1 cellular context compared by ENCODE assay signal in the genomic region with DNA sequence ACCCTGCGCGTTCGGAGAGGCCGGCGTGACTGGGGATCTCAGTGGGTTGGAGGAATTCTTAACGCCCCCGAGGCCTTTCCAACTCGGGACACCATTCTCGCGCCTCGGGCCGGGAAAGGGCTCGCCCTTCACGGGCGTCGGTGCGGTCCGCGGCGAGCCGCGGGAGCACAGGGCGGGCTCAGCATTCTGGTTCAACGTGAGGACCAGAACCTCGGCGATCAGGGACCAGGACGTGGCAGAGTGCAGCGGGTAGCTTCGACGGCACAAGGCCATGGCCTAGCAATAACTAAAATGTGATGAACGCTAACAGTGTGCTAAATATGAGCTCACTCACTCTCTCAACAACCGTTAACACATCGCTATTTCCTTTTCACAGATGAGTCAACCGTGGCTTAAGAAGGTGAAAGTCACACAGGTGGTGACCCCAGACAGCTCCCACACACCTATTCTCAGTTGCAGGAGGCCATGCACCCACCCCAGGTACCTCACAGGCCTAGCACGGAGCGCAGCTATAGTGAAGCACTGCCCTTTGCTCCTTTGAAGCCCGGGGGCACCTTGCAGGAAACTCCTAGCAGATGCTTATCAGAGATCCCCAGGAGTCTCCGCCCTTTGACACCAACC.
TF ChIP-seq lines count a peak whose summit lies in the region.

No MANE protein-coding gene starts in this region.

TF ChIP-seq in IMR-90, 13 proteins besides CTCF, POLR2A, EP300 and RAD21:
- TF ChIP-seq SMC3 (IDR thresholded peaks at IDR 0.05; ENCODE audit: low read depth, low read length): no peak
- no peak for TF ChIP-seq MXI1 (IDR thresholded peaks at IDR 0.05; ENCODE audit: borderline replicate concordance, low read depth, low read length)
- TF ChIP-seq CEBPB (IDR thresholded peaks at IDR 0.05; ENCODE audit: low read depth, low read length): no peak
- no peak for TF ChIP-seq NFE2L2 (IDR thresholded peaks at IDR 0.05; ENCODE audit: low read depth, low read length)
- TF ChIP-seq MAZ (IDR thresholded peaks at IDR 0.05; ENCODE audit: borderline replicate concordance, low read depth, low read length): no peak
- no peak for TF ChIP-seq FOS (IDR thresholded peaks at IDR 0.05; ENCODE audit: low read depth, low read length)
- TF ChIP-seq CHD1 (IDR thresholded peaks at IDR 0.05; ENCODE audit: low read depth, low read length): no peak
- TF ChIP-seq RFX5 (IDR thresholded peaks at IDR 0.05; ENCODE audit: low read depth, low read length): no peak
- no peak for TF ChIP-seq BHLHE40 (IDR thresholded peaks at IDR 0.05; ENCODE audit: low read depth, low read length)
- TF ChIP-seq MAFK (IDR thresholded peaks at IDR 0.05; ENCODE audit: low read depth, low read length): no peak
- no peak for TF ChIP-seq RCOR1 (IDR thresholded peaks at IDR 0.05; ENCODE audit: insufficient replicate concordance, low read length)
- TF ChIP-seq, protein P1, sequence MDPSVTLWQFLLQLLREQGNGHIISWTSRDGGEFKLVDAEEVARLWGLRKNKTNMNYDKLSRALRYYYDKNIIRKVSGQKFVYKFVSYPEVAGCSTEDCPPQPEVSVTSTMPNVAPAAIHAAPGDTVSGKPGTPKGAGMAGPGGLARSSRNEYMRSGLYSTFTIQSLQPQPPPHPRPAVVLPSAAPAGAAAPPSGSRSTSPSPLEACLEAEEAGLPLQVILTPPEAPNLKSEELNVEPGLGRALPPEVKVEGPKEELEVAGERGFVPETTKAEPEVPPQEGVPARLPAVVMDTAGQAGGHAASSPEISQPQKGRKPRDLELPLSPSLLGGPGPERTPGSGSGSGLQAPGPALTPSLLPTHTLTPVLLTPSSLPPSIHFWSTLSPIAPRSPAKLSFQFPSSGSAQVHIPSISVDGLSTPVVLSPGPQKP (IDR thresholded peaks at IDR 0.05; ENCODE audit: borderline replicate concordance, low read depth, low read length): no peak
- TF ChIP-seq, protein P2, sequence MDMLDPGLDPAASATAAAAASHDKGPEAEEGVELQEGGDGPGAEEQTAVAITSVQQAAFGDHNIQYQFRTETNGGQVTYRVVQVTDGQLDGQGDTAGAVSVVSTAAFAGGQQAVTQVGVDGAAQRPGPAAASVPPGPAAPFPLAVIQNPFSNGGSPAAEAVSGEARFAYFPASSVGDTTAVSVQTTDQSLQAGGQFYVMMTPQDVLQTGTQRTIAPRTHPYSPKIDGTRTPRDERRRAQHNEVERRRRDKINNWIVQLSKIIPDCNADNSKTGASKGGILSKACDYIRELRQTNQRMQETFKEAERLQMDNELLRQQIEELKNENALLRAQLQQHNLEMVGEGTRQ (IDR thresholded peaks at IDR 0.05; ENCODE audit: low read depth, low read length): no peak
